ENCODE assay signal across 28 cellular contexts in the genomic region with DNA sequence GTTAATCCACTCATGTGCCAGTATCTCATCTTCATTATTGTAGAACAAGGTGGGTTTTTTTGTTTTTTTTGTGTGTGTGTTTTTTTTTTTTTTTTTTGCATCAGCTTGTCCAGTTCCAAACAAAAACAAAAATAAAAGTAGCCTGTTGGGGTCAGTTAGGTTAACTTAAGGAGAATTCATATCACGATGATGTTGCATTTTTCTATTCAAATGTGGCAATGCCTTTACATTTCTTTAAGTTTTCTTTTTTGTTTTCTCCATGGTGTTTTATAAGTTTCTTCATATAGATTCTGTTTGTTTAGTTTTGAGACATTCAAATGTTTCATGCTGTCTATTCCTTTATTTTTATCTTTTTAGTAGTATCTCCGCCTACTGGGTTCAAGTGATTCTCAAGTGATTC. TPM values are rescaled to one million over a fixed set of nuclear protein-coding genes. Genes with fewer than 3 reads are reported as not detected.
A peak's percentile ranks its signal among the peaks of the same experiment; 100 is the strongest.
DNase-seq lines count a peak whose midpoint lies in the region; FAIRE-seq and TF ChIP-seq lines count a peak whose summit lies in the region.
"Had no signal": no experiment of that assay in that cellular context is flagged by ENCODE, and none has a peak within 500 bp of the region (broad histone marks: within the 10 kb centered on the region; RNA-seq: fewer than 3 reads in every experiment).

No MANE protein-coding gene starts in this region.

- FAIRE-seq in colon (lab: Jason Lieb, UNC) (peak; percentile 66), kidney (lab: Jason Lieb, UNC) (peak; percentile 39)
- FAIRE-seq: A549, GM12878, GM12892, GM18507 had no signal

- peaks cover 0 to 2% of the 10 kb centered on the region in 2 donors for H3K4me1 ChIP-seq in kidney (ENCODE audit: control insufficient read depth in 1 of 2, insufficient read depth in 1 of 2, low read depth in 1 of 2, low read length in 2 of 2)

- DNase-seq in OCI-M1 (lab: John Stamatoyannopoulos, UW) (peak; percentile 6), kidney (no peak), HT-29 (ENCODE audit: low spot score) (no peak)
- no peak for DNase-seq in stimulated activated CD4-positive, alpha-beta T cell treated with anti-CD3 and anti-CD28 coated beads, Interleukin-4, amount 100 ng/mL, for 1 hour
- DNase-seq: AML-193; C1 segment of cervical spinal cord; CD4-positive, alpha-beta memory T cell; CD4-positive, CD25-positive, alpha-beta regulatory T cell; CD8-positive, alpha-beta memory T cell; COR-L47; DMS 273 treated with DMSO at 0.1 percent for 48 hours; DMS153; DMS53; DMS79; DND-41; EL; GDM1 had no signal

- no peaks in the 10 kb centered on the region for H3K36me3 ChIP-seq in kidney (ENCODE audit: control insufficient read depth in 1 of 2, insufficient read depth in 2 of 2, low read length in 2 of 2)
- H3K36me3 ChIP-seq: BLaER1 had no signal

- no peak overlapping the region for H3K27ac ChIP-seq in kidney (ENCODE audit: low read depth in 2 of 2, low read length in 2 of 2)
- H3K27ac ChIP-seq: 22Rv1, A549, BLaER1 had no signal

- no peak overlapping the region for H3K9ac ChIP-seq in kidney (ENCODE audit: low read length in 2 of 2)
- H3K9ac ChIP-seq: BLaER1 had no signal

- TF ChIP-seq CTCF in kidney (IDR thresholded peaks at IDR 0.05; ENCODE audit: borderline replicate concordance, extremely low read depth, insufficient read depth) = no peak

- intact Hi-C loops in kidney (cut with DNase I) = no loop called here

- no peak overlapping the region for H3K4me3 ChIP-seq in kidney (ENCODE audit: low read length in 2 of 2)
- H3K4me3 ChIP-seq: A549, BLaER1, GM12878 had no signal

- H3K9me3 ChIP-seq in kidney (ENCODE audit: control insufficient read depth in 1 of 2, low read length in 2 of 2) = no peaks in the 10 kb centered on the region
- H3K9me3 ChIP-seq: A549, BLaER1 had no signal

RNA-seq across cellular contexts. Expression of a gene that starts 16.2 kb away (rescaled TPM):
- total RNA-seq in kidney = 2.1 TPM
- 0.17 TPM for polyA plus RNA-seq in kidney (ENCODE audit: insufficient read depth, low read depth, low replicate concordance)
- total RNA-seq in HT-29 (2014; rRNA removed; shearing (Covaris generic)) = 0.03 and 0.61 TPM in 2 replicates
- total RNA-seq: A172, Daoy, G401, GM12878 had no signal
- polyA plus RNA-seq: CD14-positive monocyte, GM12878 had no signal
